In genomic region chr1:201895913-201896807, GRCh38 we compare ENCODE assay signal across 1 cellular context.
TF ChIP-seq lines count a peak whose summit lies in the region.

No MANE protein-coding gene starts in this region.

TF ChIP-seq in K562, 482 proteins besides CTCF, POLR2A, EP300 and RAD21 (continued from another document):
- TF ChIP-seq ZNF407 (IDR thresholded peaks at IDR 0.05; ENCODE audit: low read depth) (no peak), MNT (conservative IDR thresholded peaks at IDR 0.05) (peak in 1 of 2 experiments; percentile 61; a peak in 1 of 4 replicates), ZBTB34 (CRISPR knock-in tag; IDR thresholded peaks at IDR 0.05) (no peak), ESRRA (IDR thresholded peaks at IDR 0.05; ENCODE audit: borderline replicate concordance, low read depth) (peak; percentile 85; the same call in 1 of the 2 replicates), MAX (CRISPR knock-in tag; IDR thresholded peaks at IDR 0.05) (no peak; the same call in 1 of the 2 replicates), HMG20A (CRISPR knock-in tag; conservative IDR thresholded peaks at IDR 0.05) (no peak)
